7 cellular contexts compared by ENCODE assay signal in the genomic region with DNA sequence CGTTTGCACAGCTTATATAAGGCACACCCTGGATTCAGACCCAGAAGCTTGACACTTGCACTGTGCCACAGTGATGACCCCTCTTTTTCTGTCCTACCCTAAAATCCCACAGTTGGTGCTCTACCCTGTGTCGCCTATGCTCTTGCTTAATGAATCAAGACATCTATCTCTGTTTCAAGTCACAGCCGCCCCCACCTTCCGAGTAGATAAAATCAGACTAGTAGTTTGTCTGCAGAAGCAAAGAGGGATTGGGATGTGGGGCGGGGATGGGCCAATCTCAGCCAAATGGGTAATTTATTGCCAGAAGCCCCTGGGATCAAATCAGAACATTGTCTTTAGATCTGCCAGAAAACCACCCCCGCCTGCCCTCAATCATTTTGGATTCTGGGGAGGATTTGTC.
"Had no signal": no experiment of that assay in that cellular context is flagged by ENCODE, and none has a peak within 500 bp of the region (broad histone marks: within the 10 kb centered on the region; RNA-seq: fewer than 3 reads in every experiment).

No MANE protein-coding gene starts in this region.

- H3K4me3 Mint-ChIP-seq: H9 had no signal

- H3K27ac ChIP-seq: GM23248, HL-60 had no signal

- H3K27ac Mint-ChIP-seq: H9 had no signal

- H3K4me3 ChIP-seq: GM23248, K562 had no signal

- H2AFZ ChIP-seq: GM23248 had no signal

- DNase-seq: GM23248, H9, HCEC 1CT, IMR-90, KG1 had no signal

- H3K9ac ChIP-seq: GM23248 had no signal

- ATAC-seq: K562 had no signal
